ENCODE assay signal across 15 cellular contexts in genomic region chr16:881219-882097, GRCh38.
A peak's percentile ranks its signal among the peaks of the same experiment; 100 is the strongest.
DNase-seq lines count a peak whose midpoint lies in the region; ATAC-seq and TF ChIP-seq lines count a peak whose summit lies in the region.
"Had no signal": no experiment of that assay in that cellular context is flagged by ENCODE, and none has a peak within 500 bp of the region (broad histone marks: within the 10 kb centered on the region; RNA-seq: fewer than 3 reads in every experiment).

No MANE protein-coding gene starts in this region.

- no peaks in the 10 kb centered on the region for H3K27me3 Mint-ChIP-seq in WTC11 (ENCODE audit: low read depth)
- H3K27me3 Mint-ChIP-seq in stimulated activated memory B cell treated with anti-CD40 and anti-IgM and Interleukin-4, amounts not matched to agents 10 μg/mL and 1 μg/mL and 100 μg/mL, for 72 hours: no peaks in the 10 kb centered on the region
- no peaks in the 10 kb centered on the region for H3K27me3 Mint-ChIP-seq in progenitor cell of endocrine pancreas

- H3K4me3 ChIP-seq in lower lobe of right lung: no peak overlapping the region
- no peak overlapping the region for H3K4me3 ChIP-seq in foreskin fibroblast (ENCODE audit: low read depth in 1 of 2, low read length in 2 of 2)
- H3K4me3 ChIP-seq: SJCRH30 had no signal

- intact Hi-C loops in Right ventricle myocardium inferior (cut with DNase I): no loop called here
- intact Hi-C loops in cardiac septum (cut with DNase I): no loop called here
- intact Hi-C loops in lower lobe of right lung (cut with DNase I): no loop called here

- no peak overlapping the region for H3K4me3 Mint-ChIP-seq in WTC11
- no peak overlapping the region for H3K4me3 Mint-ChIP-seq in stimulated activated memory B cell treated with anti-CD40 and anti-IgM and Interleukin-4, amounts not matched to agents 10 μg/mL and 1 μg/mL and 100 μg/mL, for 72 hours
- no peak overlapping the region for H3K4me3 Mint-ChIP-seq in progenitor cell of endocrine pancreas (ENCODE audit: low read depth)

- H3K36me3 Mint-ChIP-seq in WTC11: no peaks in the 10 kb centered on the region
- H3K36me3 Mint-ChIP-seq in stimulated activated memory B cell treated with anti-CD40 and anti-IgM and Interleukin-4, amounts not matched to agents 10 μg/mL and 1 μg/mL and 100 μg/mL, for 72 hours: peaks cover 35% of the 10 kb centered on the region
- peaks cover 3% of the 10 kb centered on the region for H3K36me3 Mint-ChIP-seq in progenitor cell of endocrine pancreas (ENCODE audit: insufficient read depth)

- peak; percentile 41 for DNase-seq in Right ventricle myocardium inferior (ENCODE audit: missing footprints)
- no peak for DNase-seq in cardiac septum (ENCODE audit: low spot score)
- DNase-seq in WTC11 (ENCODE audit: low spot score): no peak
- DNase-seq in lower lobe of right lung: peak; percentile 31
- DNase-seq in progenitor cell of endocrine pancreas (ENCODE audit: low spot score, unreplicated experiment): no peak
- DNase-seq in NCI-H146 (lab: John Stamatoyannopoulos, UW): no peak
- DNase-seq in foreskin fibroblast: no peak
- DNase-seq: DND-41, Kasumi-1, NCI-H1105 treated with DMSO at 0.1 percent for 48 hours, NCI-H187 treated with DMSO at 0.1 percent for 48 hours, NCI-H69, OCI-M1, SJCRH30 had no signal

- H3K4me1 Mint-ChIP-seq in WTC11 (no peaks in the 10 kb centered on the region), progenitor cell of endocrine pancreas (ENCODE audit: low read depth) (no peaks in the 10 kb centered on the region)
- peaks cover 23% of the 10 kb centered on the region for H3K4me1 Mint-ChIP-seq in stimulated activated memory B cell treated with anti-CD40 and anti-IgM and Interleukin-4, amounts not matched to agents 10 μg/mL and 1 μg/mL and 100 μg/mL, for 72 hours

- H3K36me3 ChIP-seq in lower lobe of right lung: no peaks in the 10 kb centered on the region
- H3K36me3 ChIP-seq: SJCRH30 had no signal

- CTCF ChIA-PET in WTC11 (lab: Charles Lee): interaction anchor here (1.1 kb wide), 1 partner anchor 101 kb away, joined by 3 read pairs; no protein-coding TSS in a partner anchor

- H3K27me3 ChIP-seq in lower lobe of right lung (ENCODE audit: low read depth): no peaks in the 10 kb centered on the region
- H3K27me3 ChIP-seq: SJCRH30 had no signal

- peaks cover 23% of the 10 kb centered on the region for H3K9me3 ChIP-seq in lower lobe of right lung

- POLR2A ChIA-PET in WTC11 (lab: Charles Lee): no interaction called here

- TF ChIP-seq CTCF in WTC11 (IDR thresholded peaks at IDR 0.05) (no peak), lower lobe of right lung (IDR thresholded peaks at IDR 0.05) (no peak), progenitor cell of endocrine pancreas (IDR thresholded peaks at IDR 0.05; ENCODE audit: unreplicated experiment) (no peak), foreskin fibroblast (IDR thresholded peaks at IDR 0.05; ENCODE audit: low read depth, low read length) (no peak)

- ATAC-seq in Right ventricle myocardium inferior (no peak), WTC11 (no peak), lower lobe of right lung (no peak)
- ATAC-seq in stimulated activated memory B cell treated with anti-CD40 and anti-IgM and Interleukin-4, amounts not matched to agents 10 μg/mL and 1 μg/mL and 100 μg/mL, for 72 hours: no peak

- no peaks in the 10 kb centered on the region for H3K4me1 ChIP-seq in lower lobe of right lung
- H3K4me1 ChIP-seq: SJCRH30 had no signal

- no peak overlapping the region for H3K27ac ChIP-seq in lower lobe of right lung
- H3K27ac ChIP-seq: SJCRH30 had no signal

- H3K27ac Mint-ChIP-seq in WTC11 (peak overlapping the region; percentile 65; the same call in 1 of the 2 replicates), progenitor cell of endocrine pancreas (no peak overlapping the region)
- H3K27ac Mint-ChIP-seq in stimulated activated memory B cell treated with anti-CD40 and anti-IgM and Interleukin-4, amounts not matched to agents 10 μg/mL and 1 μg/mL and 100 μg/mL, for 72 hours: peak overlapping the region; percentile 24

- no peaks in the 10 kb centered on the region for H3K9me3 Mint-ChIP-seq in WTC11
- H3K9me3 Mint-ChIP-seq in stimulated activated memory B cell treated with anti-CD40 and anti-IgM and Interleukin-4, amounts not matched to agents 10 μg/mL and 1 μg/mL and 100 μg/mL, for 72 hours: peaks cover 9% of the 10 kb centered on the region
- H3K9me3 Mint-ChIP-seq in progenitor cell of endocrine pancreas (ENCODE audit: low read depth): no peaks in the 10 kb centered on the region

TF ChIP-seq in WTC11, 78 proteins besides CTCF, POLR2A, EP300 and RAD21:
- no peak for TF ChIP-seq ATF6 (CRISPR knock-in tag; IDR thresholded peaks at IDR 0.05)
- no peak for TF ChIP-seq KAT7 (CRISPR knock-in tag; IDR thresholded peaks at IDR 0.05; ENCODE audit: borderline replicate concordance)
TF ChIP-seq in WTC11: peak in this region for 0.

Comparison
In these comparisons a context has a peak if more than half of its experiments do, and no peak if none do; other contexts are left out.
1. DNase-seq: peak in Right ventricle myocardium inferior (single experiment) and lower lobe of right lung (single experiment); none in cardiac septum (single experiment), WTC11 (single experiment), progenitor cell of endocrine pancreas (single experiment), NCI-H146 (single experiment) and foreskin fibroblast (0 of 2).